Comparison of ENCODE assay signal across 21 cellular contexts in the genomic region with DNA sequence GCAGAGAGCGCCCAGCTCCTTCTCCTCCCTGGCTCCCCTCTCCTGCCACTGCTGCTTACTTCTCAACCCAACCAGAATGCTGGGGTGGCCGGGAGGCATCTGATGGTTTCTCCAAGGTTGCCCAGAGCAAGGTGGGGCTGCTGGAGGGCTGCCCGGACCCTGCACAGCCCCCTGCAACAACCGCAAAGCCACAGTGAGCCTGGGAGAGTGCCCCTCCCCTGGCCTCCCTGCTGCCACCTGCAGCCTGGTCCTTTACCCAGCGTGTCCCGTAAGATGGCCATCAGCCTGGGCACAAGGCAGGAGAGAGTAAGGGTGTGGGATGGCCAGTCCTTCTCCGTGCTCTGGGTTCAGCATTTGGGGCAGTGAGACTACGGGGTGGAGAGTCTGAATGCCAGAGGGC.
"Had no signal": no experiment of that assay in that cellular context is flagged by ENCODE, and none has a peak within 500 bp of the region (broad histone marks: within the 10 kb centered on the region; RNA-seq: fewer than 3 reads in every experiment).

No MANE protein-coding gene starts in this region.

- H3K4me1 ChIP-seq: ascending aorta, breast epithelium, heart left ventricle, psoas muscle, transverse colon, vagina had no signal

- H3K27me3 ChIP-seq: ascending aorta, breast epithelium, heart left ventricle, ovary, suprapubic skin, transverse colon, vagina had no signal

- H3K36me3 ChIP-seq: ascending aorta, breast epithelium, ovary, transverse colon had no signal

- H3K4me3 ChIP-seq: ascending aorta, breast epithelium, heart left ventricle, ovary, psoas muscle, skin epidermis, suprapubic skin, transverse colon, vagina had no signal

- ATAC-seq: activated T-cell treated with anti-CD3 and anti-CD28 coated beads, Interleukin-2, amount 50 U/mL, for 72 hours; heart left ventricle; naive thymus-derived CD4-positive, alpha-beta T cell; psoas muscle; right cardiac atrium; stimulated activated naive CD8-positive, alpha-beta T cell treated with anti-CD3 and anti-CD28 coated beads, Interleukin-15, amount 100 ng/mL, for 72 hours had no signal

- DNase-seq: activated CD4-positive, alpha-beta T cell treated with anti-CD3 and anti-CD28 coated beads, Interleukin-2, amount 50 U/mL, for 4 hours; activated CD4-positive, CD25-positive, alpha-beta regulatory T cell treated with anti-CD3 and anti-CD28 coated beads, Interleukin-2, amount 50 U/mL, for 72 hours; activated effector memory CD4-positive, alpha-beta T cell treated with anti-CD3 and anti-CD28 coated beads, Interleukin-2, amount 50 U/mL, for 16 hours; activated naive CD4-positive, alpha-beta T cell treated with anti-CD3 and anti-CD28 coated beads, Interleukin-2, amount 50 U/mL, for 16 hours; activated T-cell treated with anti-CD3 and anti-CD28 coated beads, Interleukin-2, amount 50 U/mL, for 72 hours; cortex of kidney; kidney glomerular epithelial cell; naive thymus-derived CD4-positive, alpha-beta T cell; ovary; psoas muscle; right cardiac atrium; stimulated activated naive CD8-positive, alpha-beta T cell treated with anti-CD3 and anti-CD28 coated beads, Interleukin-15, amount 100 ng/mL, for 72 hours; T1000; transverse colon had no signal

- H3K4me3 Mint-ChIP-seq: activated T-cell treated with anti-CD3 and anti-CD28 coated beads, Interleukin-2, amount 50 U/mL, for 72 hours; memory B cell; naive thymus-derived CD4-positive, alpha-beta T cell; stimulated activated naive CD8-positive, alpha-beta T cell treated with anti-CD3 and anti-CD28 coated beads, Interleukin-15, amount 100 ng/mL, for 72 hours had no signal

- H3K27ac Mint-ChIP-seq: activated T-cell treated with anti-CD3 and anti-CD28 coated beads, Interleukin-2, amount 50 U/mL, for 72 hours had no signal

- H3K27ac ChIP-seq: ascending aorta, breast epithelium, heart left ventricle, ovary, psoas muscle, skin epidermis, suprapubic skin, transverse colon, vagina had no signal

- H3K9me3 ChIP-seq: ascending aorta, breast epithelium, heart left ventricle, ovary, psoas muscle, suprapubic skin, transverse colon, vagina had no signal

- H3K9me3 Mint-ChIP-seq: activated T-cell treated with anti-CD3 and anti-CD28 coated beads, Interleukin-2, amount 50 U/mL, for 72 hours; memory B cell; naive thymus-derived CD4-positive, alpha-beta T cell; stimulated activated naive CD8-positive, alpha-beta T cell treated with anti-CD3 and anti-CD28 coated beads, Interleukin-15, amount 100 ng/mL, for 72 hours had no signal

- H3K27me3 Mint-ChIP-seq: memory B cell; naive thymus-derived CD4-positive, alpha-beta T cell; stimulated activated naive CD8-positive, alpha-beta T cell treated with anti-CD3 and anti-CD28 coated beads, Interleukin-15, amount 100 ng/mL, for 72 hours had no signal
